1 cellular context compared by ENCODE assay signal in the genomic region with DNA sequence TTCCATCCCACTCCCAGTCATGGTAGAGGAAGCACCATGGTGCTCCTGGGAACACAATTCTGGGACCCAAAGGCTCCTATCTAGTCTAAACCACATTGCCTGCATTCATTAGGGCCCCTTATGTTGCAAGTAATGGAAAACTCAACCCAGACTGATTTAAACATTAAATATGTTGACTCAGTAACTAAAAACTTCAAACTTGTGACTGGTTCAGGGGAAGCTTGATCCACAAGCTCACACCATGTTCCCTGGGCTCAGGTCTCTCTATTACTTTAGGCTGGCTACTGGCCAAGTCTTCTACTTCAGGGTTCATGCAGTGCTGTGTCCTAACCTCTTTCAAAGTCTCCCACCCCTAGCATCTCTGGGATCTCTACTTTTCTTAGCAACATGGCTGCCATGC.
TF ChIP-seq lines count a peak whose summit lies in the region.

No MANE protein-coding gene starts in this region.

TF ChIP-seq in HCT116, 20 proteins besides CTCF, POLR2A, EP300 and RAD21 (continued from another document):
- no peak for TF ChIP-seq REST (IDR thresholded peaks at IDR 0.05; ENCODE audit: low read depth)
